20 cellular contexts compared by ENCODE assay signal in the genomic region with DNA sequence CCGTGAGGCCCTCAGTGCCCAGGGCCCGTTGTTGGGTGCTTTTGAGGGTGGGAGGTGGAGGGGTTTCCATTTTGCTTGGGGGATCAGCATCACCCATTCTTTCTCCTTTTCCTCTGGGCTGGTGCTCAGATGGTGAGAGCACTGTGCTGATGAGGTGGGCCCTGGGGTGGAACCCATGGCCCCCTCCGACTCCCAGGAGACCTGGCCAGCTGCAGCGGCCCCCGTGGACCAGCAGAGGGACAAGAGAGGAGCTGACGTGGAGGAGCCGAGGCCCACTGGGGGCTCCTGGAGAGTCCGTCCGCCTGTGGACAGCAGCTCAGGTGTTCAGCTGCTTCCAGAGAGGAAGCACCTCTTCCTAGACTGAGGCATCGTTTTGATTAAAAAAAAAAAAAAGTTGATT. TPM values are rescaled to one million over a fixed set of nuclear protein-coding genes. Genes with fewer than 3 reads are reported as not detected.
"Had no signal": no experiment of that assay in that cellular context is flagged by ENCODE, and none has a peak within 500 bp of the region (broad histone marks: within the 10 kb centered on the region; RNA-seq: fewer than 3 reads in every experiment).

No MANE protein-coding gene starts in this region.

RNA-seq across cellular contexts. Expression of gene PROP1, which starts 46.4 kb away (rescaled TPM):
- total RNA-seq: naive thymus-derived CD4-positive, alpha-beta T cell; natural killer cell; omental fat pad; osteocyte; pancreas; posterior vena cava; prostate gland; pulmonary artery endothelial cell; right atrium auricular region; sciatic nerve; smooth muscle cell; spleen; suprapubic skin; testis; transverse colon; upper lobe of right lung; urinary bladder; uterus had no signal
- polyA plus RNA-seq: naive thymus-derived CD4-positive, alpha-beta T cell; neural cell; pancreas; smooth muscle cell; spleen; thymus; urinary bladder had no signal
